ENCODE assay signal across 32 cellular contexts in genomic region chr4:75018811-75019210, GRCh38.
"Had no signal": no experiment of that assay in that cellular context is flagged by ENCODE, and none has a peak within 500 bp of the region (broad histone marks: within the 10 kb centered on the region; RNA-seq: fewer than 3 reads in every experiment).

No MANE protein-coding gene starts in this region.

- H3K27me3 Mint-ChIP-seq: activated B cell treated with CpG ODN at 0.5 μM for 24 hours; activated CD8-positive, alpha-beta T cell treated with anti-CD3 and anti-CD28 coated beads for 36 hours; activated naive CD8-positive, alpha-beta T cell; activated T-helper 17 cell treated with anti-CD3 and anti-CD28 coated beads, Interleukin-2, amount 50 U/mL, for 72 hours; central memory CD8-positive, alpha-beta T cell had no signal

- H3K27me3 ChIP-seq: brain microvascular endothelial cell, dorsolateral prefrontal cortex, heart left ventricle had no signal

- ATAC-seq: activated CD4-positive, CD25-positive, alpha-beta regulatory T cell treated with anti-CD3 and anti-CD28 coated beads, Interleukin-2, amount 50 U/mL, for 24 hours; activated CD8-positive, alpha-beta T cell treated with anti-CD3 and anti-CD28 coated beads for 36 hours; activated T-cell treated with anti-CD3 and anti-CD28 coated beads, Interleukin-2, amount 50 U/mL, for 4 hours; activated T-helper 17 cell treated with anti-CD3 and anti-CD28 coated beads, Interleukin-2, amount 50 U/mL, for 72 hours; esophagus mucosa; heart left ventricle had no signal

- H3K4me1 Mint-ChIP-seq: activated B cell treated with CpG ODN at 0.5 μM for 24 hours; activated T-helper 17 cell treated with anti-CD3 and anti-CD28 coated beads, Interleukin-2, amount 50 U/mL, for 72 hours; central memory CD8-positive, alpha-beta T cell had no signal

- H3K27ac ChIP-seq: brain microvascular endothelial cell, coronary artery, dorsolateral prefrontal cortex, heart left ventricle, WERI-Rb-1 had no signal

- H3K36me3 ChIP-seq: brain microvascular endothelial cell, WERI-Rb-1 had no signal

- H3K9me3 Mint-ChIP-seq: activated B cell treated with CpG ODN at 0.5 μM for 24 hours; activated CD8-positive, alpha-beta T cell treated with anti-CD3 and anti-CD28 coated beads for 36 hours; activated T-helper 17 cell treated with anti-CD3 and anti-CD28 coated beads, Interleukin-2, amount 50 U/mL, for 72 hours; endodermal cell; T-helper 2 cell treated with Interferon-gamma antibody and Interleukin-4, amounts not matched to agents 5 μg/mL and 100 μg/mL, for 36 hours had no signal

- H3K36me3 Mint-ChIP-seq: activated naive CD8-positive, alpha-beta T cell had no signal

- H3K9me3 ChIP-seq: heart left ventricle had no signal

- H3K4me3 ChIP-seq: coronary artery, dorsolateral prefrontal cortex, heart left ventricle had no signal

- FAIRE-seq: astrocyte, bronchial epithelial cell, frontal cortex had no signal

- H3K27ac Mint-ChIP-seq: activated B cell treated with CpG ODN at 0.5 μM for 24 hours; activated CD8-positive, alpha-beta T cell treated with anti-CD3 and anti-CD28 coated beads for 36 hours; activated naive CD8-positive, alpha-beta T cell; activated T-helper 17 cell treated with anti-CD3 and anti-CD28 coated beads, Interleukin-2, amount 50 U/mL, for 72 hours; dendritic cell treated with granulocyte-macrophage colony-stimulating factor and Interleukin-4, amounts not matched to agents 40 ng/mL and 50 ng/mL, for 4 days; endodermal cell; T-helper 2 cell treated with Interferon-gamma antibody and Interleukin-4, amounts not matched to agents 5 μg/mL and 100 μg/mL, for 36 hours had no signal

- DNase-seq: activated B cell treated with CpG ODN at 0.5 μM for 24 hours; activated CD4-positive, alpha-beta T cell treated with anti-CD3 and anti-CD28 coated beads for 48 hours; activated CD4-positive, alpha-beta T cell treated with anti-CD3 and anti-CD28 coated beads, Interleukin-2, amount 50 U/mL, for 1 hour; activated CD4-positive, alpha-beta T cell treated with anti-CD3 and anti-CD28 coated beads, Interleukin-2, amount 50 U/mL, for 48 hours; activated CD8-positive, alpha-beta memory T cell treated with anti-CD3 and anti-CD28 coated beads for 24 hours; activated CD8-positive, alpha-beta T cell treated with anti-CD3 and anti-CD28 coated beads for 36 hours; activated effector memory CD4-positive, alpha-beta T cell treated with Interleukin-2 at 50 U/mL for 16 hours; activated gamma-delta T cell treated with Interleukin-2 at 50 U/mL for 16 hours; activated naive CD4-positive, alpha-beta T cell treated with anti-CD3 and anti-CD28 coated beads, Interleukin-2, amount 50 U/mL, for 16 hours; activated naive CD4-positive, alpha-beta T cell treated with Interleukin-2 at 50 U/mL for 16 hours; activated T-cell treated with anti-CD3 and anti-CD28 coated beads, Interleukin-2, amount 50 U/mL, for 4 hours; amniotic stem cell; anterior cingulate cortex; brain microvascular endothelial cell; dorsolateral prefrontal cortex; effector memory CD4-positive, alpha-beta T cell; endodermal cell; foreskin fibroblast; heart left ventricle; T1000; WERI-Rb-1 had no signal

- H3K4me3 Mint-ChIP-seq: activated B cell treated with CpG ODN at 0.5 μM for 24 hours; activated CD8-positive, alpha-beta T cell treated with anti-CD3 and anti-CD28 coated beads for 36 hours; activated naive CD8-positive, alpha-beta T cell; activated T-cell treated with anti-CD3 and anti-CD28 coated beads, Interleukin-2, amount 50 U/mL, for 4 hours; activated T-helper 17 cell treated with anti-CD3 and anti-CD28 coated beads, Interleukin-2, amount 50 U/mL, for 72 hours; central memory CD8-positive, alpha-beta T cell; dendritic cell treated with granulocyte-macrophage colony-stimulating factor and Interleukin-4, amounts not matched to agents 40 ng/mL and 50 ng/mL, for 4 days; endodermal cell; T-helper 2 cell treated with Interferon-gamma antibody and Interleukin-4, amounts not matched to agents 5 μg/mL and 100 μg/mL, for 36 hours had no signal
